15 cellular contexts compared by ENCODE assay signal in genomic region chr10:27457261-27457945, GRCh38. TPM values are rescaled to one million over a fixed set of nuclear protein-coding genes. Genes with fewer than 3 reads are reported as not detected.
DNase-seq lines count a peak whose midpoint lies in the region; ATAC-seq and TF ChIP-seq lines count a peak whose summit lies in the region.
"Had no signal": no experiment of that assay in that cellular context is flagged by ENCODE, and none has a peak within 500 bp of the region (broad histone marks: within the 10 kb centered on the region; RNA-seq: fewer than 3 reads in every experiment).

No MANE protein-coding gene starts in this region.

- BruUV-seq in mammary epithelial cell (replicated peaks; lab: Mats Ljungman, UMichigan) (no TSS peak), MCF 10A (replicated peaks; lab: Mats Ljungman, UMichigan) (no TSS peak)

- H3K27ac Mint-ChIP-seq in MCF 10A (ENCODE audit: low read depth, unreplicated experiment) = no peak overlapping the region

- 46% methylated on average over 3 of the region's 3 CpGs for WGBS in mammary epithelial cell (ENCODE audit: low coverage, missing lambda C conversion rate)

- H3K36me3 Mint-ChIP-seq in MCF 10A (ENCODE audit: insufficient read depth, unreplicated experiment) = no peaks in the 10 kb centered on the region

- dilution Hi-C loops in mammary epithelial cell (cut with HindIII; ENCODE audit: low sequenced_read_pairs) = no loop called here

- H4K20me1 ChIP-seq in mammary epithelial cell (ENCODE audit: insufficient read depth, low read length) = no peaks in the 10 kb centered on the region

- intact Hi-C loops in mammary epithelial cell (cut with micrococcal nuclease) = no loop called here
- intact Hi-C loops in MCF 10A (cut with micrococcal nuclease) = no loop called here

- no peaks in the 10 kb centered on the region for H3K4me1 Mint-ChIP-seq in MCF 10A (ENCODE audit: insufficient read depth, unreplicated experiment)

- no peaks in the 10 kb centered on the region for H3K9me3 ChIP-seq in mammary epithelial cell (replicated peaks; ENCODE audit: insufficient read depth, low read length)
- H3K9me3 ChIP-seq: Peyer's patch had no signal

- no peak overlapping the region for H3K4me3 ChIP-seq in mammary epithelial cell (replicated peaks in 1 of 3; ENCODE audit: insufficient read depth in 1 of 3, low read depth in 2 of 3, low read length in 3 of 3)
- H3K4me3 ChIP-seq: Peyer's patch had no signal

- no peaks in the 10 kb centered on the region for H3K9me3 Mint-ChIP-seq in MCF 10A (ENCODE audit: unreplicated experiment)

- no peak overlapping the region for H3K4me2 ChIP-seq in mammary epithelial cell (ENCODE audit: insufficient read depth, low read depth, low read length)

- H3K36me3 ChIP-seq in mammary epithelial cell (ENCODE audit: insufficient read depth, low read length) = no peaks in the 10 kb centered on the region
- H3K36me3 ChIP-seq: Peyer's patch had no signal

- TF ChIP-seq CTCF in mammary epithelial cell (conservative IDR thresholded peaks at IDR 0.05 in 1 of 2, IDR thresholded peaks at IDR 0.05 in 1 of 2; ENCODE audit: extremely low read depth in 1 of 2, insufficient read depth in 1 of 2, low read depth in 1 of 2, low read length in 2 of 2) = no peak
- no peak for TF ChIP-seq CTCF in MCF 10A (IDR thresholded peaks at IDR 0.05; ENCODE audit: unreplicated experiment)

- H3K79me2 ChIP-seq in mammary epithelial cell (ENCODE audit: insufficient read depth, low read length) = no peaks in the 10 kb centered on the region

- H3K27me3 ChIP-seq in mammary epithelial cell (ENCODE audit: insufficient read depth, low read length) = no peaks in the 10 kb centered on the region
- H3K27me3 ChIP-seq: Peyer's patch had no signal

- peak overlapping the region; percentile 44 for H2AFZ ChIP-seq in mammary epithelial cell (ENCODE audit: low read depth, low read length)

- CTCF ChIA-PET in mammary epithelial cell (lab: Charles Lee; ENCODE audit: low non-redundant PET) = no interaction called here
- CTCF ChIA-PET in MCF 10A (lab: Yijun Ruan, JAX) = no interaction called here

- POLR2A ChIA-PET in MCF 10A (lab: Yijun Ruan, JAX) = interaction anchor here (0.8 to 1.0 kb wide), 2 partner anchors 14 to 47 kb away, joined by 3 to 4 read pairs; partner anchors contain the start of gene RAB18

- no peak overlapping the region for H3K27ac ChIP-seq in mammary epithelial cell (ENCODE audit: insufficient read depth, low read depth, low read length)
- H3K27ac ChIP-seq: Peyer's patch had no signal

- no peaks in the 10 kb centered on the region for H3K4me1 ChIP-seq in mammary epithelial cell (ENCODE audit: insufficient read depth, low read length)
- H3K4me1 ChIP-seq: Peyer's patch had no signal

- DNase-seq in mammary epithelial cell (no peak), MCF 10A (ENCODE audit: unreplicated experiment) (no peak), LoVo (ENCODE audit: low spot score) (peak; percentile 19), SKM-1 (lab: John Stamatoyannopoulos, UW; ENCODE audit: unreplicated experiment) (peak; percentile 71), NCI-H2196 (lab: John Stamatoyannopoulos, UW; ENCODE audit: unreplicated experiment) (no peak), G401 (ENCODE audit: low spot score) (no peak)
- DNase-seq: C1 segment of cervical spinal cord, NCI-H1092, NCI-H1436 treated with DMSO at 0.1 percent for 48 hours, NCI-H2081, NCI-H2171 treated with DMSO at 0.1 percent for 48 hours, NCI-H524, Peyer's patch had no signal

- ATAC-seq in HG03342 (IDR thresholded peaks at IDR 0.05; ENCODE audit: unreplicated experiment) = no peak
- ATAC-seq: Right ventricle myocardium inferior had no signal

- no peaks in the 10 kb centered on the region for H3K27me3 Mint-ChIP-seq in MCF 10A (ENCODE audit: insufficient read depth, unreplicated experiment)

- in situ Hi-C loops in mammary epithelial cell (cut with MboI; ENCODE audit: low sequenced_read_pairs in 2 of 2) = no loop called here
- in situ Hi-C loops in G401 (cut with HindIII; ENCODE audit: low sequenced_read_pairs) = no loop called here

- no peak overlapping the region for H3K9ac ChIP-seq in mammary epithelial cell (ENCODE audit: insufficient read depth, low read length)

- no peak overlapping the region for H3K4me3 Mint-ChIP-seq in MCF 10A (ENCODE audit: unreplicated experiment)

RNA-seq across cellular contexts. Expression of gene RAB18, which starts 46.7 kb away (rescaled TPM):
- 100 to 1,000 TPM in 1 of 2 donors, 10 to 100 TPM in 1; 75.3 to 164 TPM for total RNA-seq in mammary epithelial cell
- polyA plus RNA-seq in mammary epithelial cell = 34.8 TPM
- polyA minus RNA-seq in mammary epithelial cell = 41.3 TPM
- total RNA-seq in MCF 10A (2022) = 126 and 129 TPM in 2 replicates
- 35.1 and 65.5 TPM in 2 replicates for total RNA-seq in G401 (2014; rRNA removed; shearing (Covaris generic))

Comparison
In these comparisons a context has a peak if more than half of its experiments do, and no peak if none do; other contexts are left out.
1. DNase-seq: peak in LoVo (single experiment) and SKM-1 (single experiment); none in mammary epithelial cell (single experiment), MCF 10A (single experiment), NCI-H2196 (single experiment) and G401 (single experiment).